In genomic region chr13:20254076-20254475, GRCh38 we compare ENCODE assay signal across 25 cellular contexts.
"Had no signal": no experiment of that assay in that cellular context is flagged by ENCODE, and none has a peak within 500 bp of the region (broad histone marks: within the 10 kb centered on the region; RNA-seq: fewer than 3 reads in every experiment).

No MANE protein-coding gene starts in this region.

- DNase-seq: kidney glomerular epithelial cell; left colon; left lung; lower lobe of right lung; mammary epithelial cell; mesenchymal stem cell; naive thymus-derived CD8-positive, alpha-beta T cell; nucleus accumbens; pancreas; posterior cingulate gyrus; stimulated activated CD4-positive, alpha-beta T cell treated with anti-CD3 and anti-CD28 coated beads, Interleukin-12 subunit alpha, Interleukin-12 subunit beta, amount 100 ng/mL, for 4 hours; stimulated activated CD4-positive, alpha-beta T cell treated with anti-CD3 and anti-CD28 coated beads, Interleukin-15, amount 100 ng/mL, for 24 hours; stimulated activated CD4-positive, alpha-beta T cell treated with anti-CD3 and anti-CD28 coated beads, Interleukin-2, amount 100 ng/mL, for 24 hours; stimulated activated CD4-positive, alpha-beta T cell treated with anti-CD3 and anti-CD28 coated beads, Interleukin-4, amount 100 ng/mL, for 1 hour; stimulated activated naive B cell treated with anti-CD40 and anti-IgM and Interleukin-4, amounts not matched to agents 10 μg/mL and 1 μg/mL and 100 μg/mL, for 72 hours; stimulated activated naive CD8-positive, alpha-beta T cell treated with anti-CD3 and anti-CD28 coated beads, Interleukin-15, Interleukin-2, amounts not matched to agents 100 U/mL and 50 U/mL, for 24 hours; stomach; testis; thyroid gland; transverse colon; upper lobe of left lung had no signal

- H3K4me3 ChIP-seq: hepatocyte, left lung, lower lobe of right lung, pancreas, prostate gland, skin epidermis, stomach, testis, thyroid gland, transverse colon, upper lobe of left lung, vagina had no signal
